In the genomic region with DNA sequence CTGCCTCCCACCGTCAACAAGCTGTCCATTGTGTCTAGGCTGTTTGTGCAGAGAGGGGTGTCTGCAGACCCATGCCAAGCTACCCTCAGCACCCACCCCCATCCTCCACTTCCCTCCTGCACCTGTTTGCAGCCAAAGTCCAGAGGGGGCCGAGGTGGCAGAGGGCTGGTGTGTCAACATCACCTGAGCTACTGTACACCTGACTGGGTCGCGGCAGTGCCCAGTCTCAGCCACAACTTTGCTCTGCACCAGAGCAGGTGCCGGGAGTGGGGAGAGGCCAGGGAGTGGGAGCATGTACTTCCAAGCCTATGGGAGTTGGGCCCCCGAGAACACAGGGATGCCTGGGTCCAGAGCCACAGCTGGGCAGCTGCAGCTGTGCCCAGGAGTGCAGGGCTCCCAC, we compare ENCODE assay signal across 19 cellular contexts.
"Had no signal": no experiment of that assay in that cellular context is flagged by ENCODE, and none has a peak within 500 bp of the region (broad histone marks: within the 10 kb centered on the region; RNA-seq: fewer than 3 reads in every experiment).

No MANE protein-coding gene starts in this region.

- H3K9me2 ChIP-seq: SK-N-SH had no signal

- H3K27me3 Mint-ChIP-seq: IgD-negative memory B cell had no signal

- H3K4me3 Mint-ChIP-seq: IgD-negative memory B cell had no signal

- H3K4me2 ChIP-seq: KMS-11, SK-N-SH had no signal

- H3K4me3 ChIP-seq: K562 had no signal

- DNase-seq: Kasumi-1, MM.1S, NCI-H1092 treated with DMSO at 0.1 percent for 48 hours, NCI-H1436, NCI-H187, NCI-H2029, NCI-H2227 treated with DMSO at 0.1 percent for 48 hours, NCI-H524, NCI-H526 treated with DMSO at 0.1 percent for 48 hours, NCI-H748 treated with DMSO at 0.1 percent for 48 hours, PC-3, SHP77, SK-N-SH had no signal

- H3K9me3 ChIP-seq: SK-N-SH had no signal

- H3K9ac ChIP-seq: KMS-11, SK-N-SH had no signal

- H3K27ac ChIP-seq: HL-60, KMS-11, RWPE1 had no signal

- ATAC-seq: K562, Panc1, PC-3 had no signal
